In the genomic region with DNA sequence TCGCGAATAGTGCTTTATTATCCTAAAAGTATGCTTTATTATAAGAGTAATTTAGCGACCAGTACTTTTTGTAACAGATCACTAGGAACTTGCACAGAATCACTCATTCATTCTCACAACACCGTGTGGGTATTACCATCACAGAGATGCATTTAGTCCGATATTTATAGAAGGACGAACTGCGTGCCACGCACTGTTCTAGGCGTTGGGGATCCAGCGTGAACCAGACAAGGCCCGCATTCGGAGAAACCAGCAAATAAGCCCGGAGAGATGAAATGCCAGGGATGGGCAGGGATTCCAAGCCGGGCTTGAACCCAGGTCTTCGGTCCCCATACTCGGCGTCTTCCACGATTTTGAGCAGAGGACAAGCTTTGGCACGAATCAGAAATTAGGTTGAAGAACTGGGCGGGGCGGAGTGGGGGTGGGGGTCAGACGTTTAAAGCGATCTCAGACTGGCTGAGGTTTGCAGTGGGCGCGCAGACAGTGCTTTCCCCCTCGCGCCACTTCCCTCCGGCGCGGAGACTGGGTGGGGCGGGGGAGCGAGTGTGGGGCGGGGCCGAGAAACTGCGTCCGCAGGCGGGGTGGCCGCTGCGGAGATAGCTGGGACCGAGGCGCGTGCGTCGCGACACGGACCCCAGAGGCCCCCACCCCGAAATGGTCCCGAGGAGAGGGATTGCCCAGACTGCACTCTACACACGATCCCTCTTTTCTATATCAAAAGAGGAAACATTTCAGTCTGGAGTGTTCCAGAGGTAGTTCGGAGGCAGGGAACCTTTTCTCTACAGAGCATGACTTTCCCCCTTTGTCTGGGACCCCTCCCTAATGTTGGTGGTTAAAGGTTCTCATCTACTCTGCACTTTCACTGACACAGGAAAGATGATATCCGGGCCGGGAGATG, we compare ENCODE assay signal across 8 cellular contexts. TPM values are rescaled to one million over a fixed set of nuclear protein-coding genes. Genes with fewer than 3 reads are reported as not detected.
DNase-seq lines count a peak whose midpoint lies in the region; ATAC-seq and TF ChIP-seq lines count a peak whose summit lies in the region.

No MANE protein-coding gene starts in this region.

- H3K4me2 ChIP-seq in fibroblast of lung (ENCODE audit: extremely low read depth, insufficient read depth, low read length) = peak overlapping the region; percentile 51

- H3K36me3 ChIP-seq in fibroblast of lung (ENCODE audit: control insufficient read depth, insufficient read depth, low read length) (no peaks in the 10 kb centered on the region), thymus (ENCODE audit: control insufficient read depth, insufficient read depth) (peaks cover 22% of the 10 kb centered on the region)

- no peaks in the 10 kb centered on the region for H3K9me3 ChIP-seq in fibroblast of lung (ENCODE audit: control insufficient read depth, insufficient read depth, low read depth, low read length)
- no peaks in the 10 kb centered on the region for H3K9me3 ChIP-seq in thymus (ENCODE audit: control insufficient read depth)

- no peaks in the 10 kb centered on the region for H3K79me2 ChIP-seq in fibroblast of lung (ENCODE audit: control insufficient read depth, insufficient read depth, low read length)

- peaks cover 31% of the 10 kb centered on the region for H3K4me1 Mint-ChIP-seq in osteocyte (ENCODE audit: unreplicated experiment)

- DNase-seq in GM20000 (ENCODE audit: low spot score) = peak; percentile 73
- peak; percentile 55 for DNase-seq in NCI-H526 treated with DMSO at 0.1 percent for 48 hours (lab: John Stamatoyannopoulos, UW)
- peak; percentile 88 for DNase-seq in activated CD8-positive, alpha-beta memory T cell treated with anti-CD3 and anti-CD28 coated beads, Interleukin-2, amount 50 U/mL, for 48 hours
- no peak for DNase-seq in fibroblast of lung (ENCODE audit: low read depth in 2 of 2)
- no peak for DNase-seq in osteocyte (ENCODE audit: extremely low spot score, unreplicated experiment)
- DNase-seq in HCEC 1CT = no peak

- WGBS in thymus = under 1% methylated on average over 52 of the region's 52 CpGs

- H3K4me3 Mint-ChIP-seq in osteocyte (ENCODE audit: unreplicated experiment) = peak overlapping the region; percentile 72

- no peak overlapping the region for H3K27ac Mint-ChIP-seq in osteocyte (ENCODE audit: unreplicated experiment)

- H3K27ac ChIP-seq in fibroblast of lung (ENCODE audit: insufficient read depth, low read length) = no peak overlapping the region
- H3K27ac ChIP-seq in thymus (ENCODE audit: low read depth) = peak overlapping the region; percentile 96

- H3K4me3 ChIP-seq in fibroblast of lung (replicated peaks in 1 of 4; ENCODE audit: control extremely low read depth in 1 of 4, insufficient read depth in 1 of 4, low read depth in 3 of 4, low read length in 4 of 4) = peak overlapping the region in 3 of 4 experiments; percentile 25 to 39 (median 33)
- peak overlapping the region; percentile 89 for H3K4me3 ChIP-seq in thymus (ENCODE audit: low read length)

- no peaks in the 10 kb centered on the region for H3K9me3 Mint-ChIP-seq in osteocyte (ENCODE audit: unreplicated experiment)

- no peak overlapping the region for H2AFZ ChIP-seq in fibroblast of lung (ENCODE audit: low read length)

- peaks cover 31% of the 10 kb centered on the region for H3K27me3 ChIP-seq in fibroblast of lung (ENCODE audit: control insufficient read depth, insufficient read depth, low read length)
- H3K27me3 ChIP-seq in thymus (ENCODE audit: control insufficient read depth, insufficient read depth) = no peaks in the 10 kb centered on the region

- no peaks in the 10 kb centered on the region for H3K36me3 Mint-ChIP-seq in osteocyte (ENCODE audit: unreplicated experiment)

- H3K27me3 Mint-ChIP-seq in osteocyte (ENCODE audit: unreplicated experiment) = peaks cover 89% of the 10 kb centered on the region

- peaks cover 2% of the 10 kb centered on the region for H3K4me1 ChIP-seq in fibroblast of lung (ENCODE audit: control insufficient read depth, extremely low read depth, insufficient read depth, low read length)
- H3K4me1 ChIP-seq in thymus (ENCODE audit: control insufficient read depth, insufficient read depth, low read length) = peaks cover 15% of the 10 kb centered on the region

- ATAC-seq in GM21825 (IDR thresholded peaks at IDR 0.05; ENCODE audit: unreplicated experiment) = no peak

- TF ChIP-seq CTCF in GM20000 (IDR thresholded peaks at IDR 0.05; ENCODE audit: extremely low read depth, missing control alignments) (no peak), fibroblast of lung (conservative IDR thresholded peaks at IDR 0.05 in 1 of 2, IDR thresholded peaks at IDR 0.05 in 1 of 2; ENCODE audit: low read depth in 1 of 2, low read length in 2 of 2) (no peak), osteocyte (IDR thresholded peaks at IDR 0.05) (no peak)

- H4K20me1 ChIP-seq in fibroblast of lung (ENCODE audit: control insufficient read depth, extremely low read depth, insufficient read depth, low read length) = no peaks in the 10 kb centered on the region

- H3K9ac ChIP-seq in fibroblast of lung (ENCODE audit: insufficient read depth, low read length) = no peak overlapping the region

RNA-seq across cellular contexts. Expression of a gene that starts 1.1 kb away (rescaled TPM):
- total RNA-seq in fibroblast of lung = under 0.01 TPM in 1 of 2 replicates, not detected in the other
- polyA plus RNA-seq in fibroblast of lung = 0.03 and 0.05 TPM in 2 replicates
- polyA plus RNA-seq in fibroblast of lung (2012) = not detected in 2 replicates
- polyA minus RNA-seq in fibroblast of lung (ENCODE audit: low replicate concordance) = not detected in 2 replicates
- total RNA-seq in osteocyte = not detected in 2 replicates
- 942 TPM for polyA plus RNA-seq in thymus

Comparison
In these comparisons a context has a peak if more than half of its experiments do, and no peak if none do; other contexts are left out.
1. DNase-seq: peak in GM20000 (single experiment), NCI-H526 treated with DMSO at 0.1 percent for 48 hours (single experiment) and activated CD8-positive, alpha-beta memory T cell treated with anti-CD3 and anti-CD28 coated beads, Interleukin-2, amount 50 U/mL, for 48 hours (single experiment); none in fibroblast of lung (0 of 2), osteocyte (single experiment) and HCEC 1CT (single experiment).